ENCODE assay signal across 1 cellular context in the genomic region with DNA sequence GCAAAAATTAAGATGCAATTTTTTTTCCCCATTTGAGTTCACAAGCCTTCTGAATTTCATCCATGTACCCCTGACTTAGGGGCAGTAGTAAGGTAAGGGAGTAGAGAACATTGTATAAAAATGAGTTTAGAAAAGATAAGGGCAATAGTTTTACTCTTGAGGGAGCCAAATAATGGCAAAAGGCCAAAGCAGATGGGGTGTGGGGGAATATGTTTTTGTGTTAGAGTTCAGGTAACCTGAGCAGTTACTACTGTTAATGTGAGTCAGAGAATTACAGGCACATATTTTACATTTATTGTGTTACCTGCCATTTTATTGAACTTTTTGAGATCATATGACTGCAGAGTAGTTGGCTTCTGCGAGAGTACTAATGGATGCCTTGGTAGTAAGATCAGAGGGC.
TF ChIP-seq lines count a peak whose summit lies in the region.

No MANE protein-coding gene starts in this region.

TF ChIP-seq in GM12878, 131 proteins besides CTCF, POLR2A, EP300 and RAD21:
- TF ChIP-seq CHD4 (IDR thresholded peaks at IDR 0.05) (no peak), ZSCAN29 (IDR thresholded peaks at IDR 0.05) (no peak), SUPT20H (IDR thresholded peaks at IDR 0.05; ENCODE audit: borderline replicate concordance, control insufficient read depth, low read depth, low read length) (no peak), BRCA1 (IDR thresholded peaks at IDR 0.05; ENCODE audit: low read depth, low read length) (no peak)
- TF ChIP-seq, protein P1, sequence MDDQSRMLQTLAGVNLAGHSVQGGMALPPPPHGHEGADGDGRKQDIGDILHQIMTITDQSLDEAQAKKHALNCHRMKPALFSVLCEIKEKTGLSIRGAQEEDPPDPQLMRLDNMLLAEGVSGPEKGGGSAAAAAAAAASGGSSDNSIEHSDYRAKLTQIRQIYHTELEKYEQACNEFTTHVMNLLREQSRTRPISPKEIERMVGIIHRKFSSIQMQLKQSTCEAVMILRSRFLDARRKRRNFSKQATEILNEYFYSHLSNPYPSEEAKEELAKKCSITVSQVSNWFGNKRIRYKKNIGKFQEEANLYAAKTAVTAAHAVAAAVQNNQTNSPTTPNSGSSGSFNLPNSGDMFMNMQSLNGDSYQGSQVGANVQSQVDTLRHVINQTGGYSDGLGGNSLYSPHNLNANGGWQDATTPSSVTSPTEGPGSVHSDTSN (IDR thresholded peaks at IDR 0.05; ENCODE audit: insufficient replicate concordance, low read depth, low read length) = no peak
- TF ChIP-seq, protein P2, sequence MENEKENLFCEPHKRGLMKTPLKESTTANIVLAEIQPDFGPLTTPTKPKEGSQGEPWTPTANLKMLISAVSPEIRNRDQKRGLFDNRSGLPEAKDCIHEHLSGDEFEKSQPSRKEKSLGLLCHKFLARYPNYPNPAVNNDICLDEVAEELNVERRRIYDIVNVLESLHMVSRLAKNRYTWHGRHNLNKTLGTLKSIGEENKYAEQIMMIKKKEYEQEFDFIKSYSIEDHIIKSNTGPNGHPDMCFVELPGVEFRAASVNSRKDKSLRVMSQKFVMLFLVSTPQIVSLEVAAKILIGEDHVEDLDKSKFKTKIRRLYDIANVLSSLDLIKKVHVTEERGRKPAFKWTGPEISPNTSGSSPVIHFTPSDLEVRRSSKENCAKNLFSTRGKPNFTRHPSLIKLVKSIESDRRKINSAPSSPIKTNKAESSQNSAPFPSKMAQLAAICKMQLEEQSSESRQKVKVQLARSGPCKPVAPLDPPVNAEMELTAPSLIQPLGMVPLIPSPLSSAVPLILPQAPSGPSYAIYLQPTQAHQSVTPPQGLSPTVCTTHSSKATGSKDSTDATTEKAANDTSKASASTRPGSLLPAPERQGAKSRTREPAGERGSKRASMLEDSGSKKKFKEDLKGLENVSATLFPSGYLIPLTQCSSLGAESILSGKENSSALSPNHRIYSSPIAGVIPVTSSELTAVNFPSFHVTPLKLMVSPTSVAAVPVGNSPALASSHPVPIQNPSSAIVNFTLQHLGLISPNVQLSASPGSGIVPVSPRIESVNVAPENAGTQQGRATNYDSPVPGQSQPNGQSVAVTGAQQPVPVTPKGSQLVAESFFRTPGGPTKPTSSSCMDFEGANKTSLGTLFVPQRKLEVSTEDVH (IDR thresholded peaks at IDR 0.05; ENCODE audit: low read depth, partially characterized antibody) = no peak
